17 cellular contexts compared by ENCODE assay signal in the genomic region with DNA sequence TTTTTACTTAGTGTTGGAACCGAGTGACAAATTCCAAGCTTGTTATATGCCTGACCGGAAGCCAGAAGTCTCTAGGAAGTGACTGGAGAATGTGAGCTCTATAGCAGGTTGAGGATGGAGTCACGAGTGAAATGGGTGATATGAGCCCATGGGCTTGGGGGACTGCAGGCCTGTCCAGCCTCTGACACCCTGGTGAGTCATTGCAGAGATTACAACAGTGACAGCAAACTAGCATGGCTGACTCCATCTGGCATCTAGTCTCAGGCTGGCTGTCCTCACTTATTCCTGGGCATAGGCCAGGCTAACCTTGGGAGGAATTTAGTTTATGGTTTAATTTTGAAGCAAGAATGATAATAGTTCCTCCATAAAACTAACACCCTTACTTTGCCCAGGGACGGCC. TPM values are rescaled to one million over a fixed set of nuclear protein-coding genes. Genes with fewer than 3 reads are reported as not detected.
DNase-seq lines count a peak whose midpoint lies in the region; FAIRE-seq and TF ChIP-seq lines count a peak whose summit lies in the region.
"Not testable (repeated sequence)": the region's sequence is repeated elsewhere in the genome, so short reads cannot be mapped to it uniquely, and the experiment has no call there.
"Had no signal": no experiment of that assay in that cellular context is flagged by ENCODE, and none has a peak within 500 bp of the region (broad histone marks: within the 10 kb centered on the region; RNA-seq: fewer than 3 reads in every experiment).

No MANE protein-coding gene starts in this region.

- H3K9me3 ChIP-seq in GM23248 (ENCODE audit: low read depth): not testable (repeated sequence)

- not testable (repeated sequence) for H3K79me2 ChIP-seq in GM23248 (ENCODE audit: insufficient read depth)

- not testable (repeated sequence) for H3K36me3 ChIP-seq in GM23248 (ENCODE audit: low read depth); bronchial epithelial cell (ENCODE audit: control insufficient read depth, insufficient read depth, low read length)

- not testable (repeated sequence) for H4K20me1 ChIP-seq in GM23248 (ENCODE audit: insufficient read depth)

- not testable (repeated sequence) for H3K4me3 ChIP-seq in AG09309 (ENCODE audit: control insufficient read depth, low read depth, low read length); GM23248; bronchial epithelial cell (ENCODE audit: low read depth, low read length)

- peaks cover 43% of the 10 kb centered on the region for H3K4me1 ChIP-seq in GM23248 (ENCODE audit: insufficient read depth)

- peak overlapping the region; percentile 47 for H3K4me2 ChIP-seq in GM23248 (ENCODE audit: unreplicated experiment)

- H2AFZ ChIP-seq in GM23248: not testable (repeated sequence)

- not testable (repeated sequence) for H3K9me2 ChIP-seq in GM23248 (ENCODE audit: insufficient read depth)

- TF ChIP-seq CTCF in AG09309 (IDR thresholded peaks at IDR 0.05; ENCODE audit: control insufficient read depth, insufficient read depth, low read depth, low read length, missing control alignments); bronchial epithelial cell (IDR thresholded peaks at IDR 0.05; ENCODE audit: insufficient read depth, low read length, severe bottlenecking): not testable (repeated sequence)

- 1% methylated on average over 4 of the region's 4 CpGs for WGBS in GM23248 (ENCODE audit: low coverage in 1 of 2, low lambda C conversion rate in 2 of 2, missing lambda C conversion rate in 2 of 2), 2 experiments

- DNase-seq in AG09309 (ENCODE audit: low read depth) (peak; percentile 34), GM23248 (peak; percentile 91), M059J (ENCODE audit: low read depth) (peak; percentile 96), T1000 (lab: John Stamatoyannopoulos, UW) (peak; percentile 57), bronchial epithelial cell (ENCODE audit: low read depth) (peak; percentile 81), fibroblast of peridontal ligament (ENCODE audit: extremely low read depth) (peak; percentile 55), kidney tubule cell (ENCODE audit: low spot score) (peak; percentile 87), urothelium cell line (ENCODE audit: low spot score) (peak; percentile 31)

- not testable (repeated sequence) for FAIRE-seq in bronchial epithelial cell (lab: Jason Lieb, UNC); urothelium cell line (lab: Jason Lieb, UNC)

- peak overlapping the region; percentile 88 for H3K27ac ChIP-seq in GM23248

- H3K27me3 ChIP-seq in GM23248 (replicated peaks; ENCODE audit: insufficient read depth); bronchial epithelial cell (ENCODE audit: control insufficient read depth, insufficient read depth, low read length): not testable (repeated sequence)

- in situ Hi-C loops in GM23248 (cut with MboI): loop anchor here (25.0 kb wide), 1 partner anchor 291 kb away; no protein-coding TSS in a partner anchor

- peaks cover 41% of the 10 kb centered on the region for H3F3A ChIP-seq in GM23248 (ENCODE audit: insufficient read depth)

- peak overlapping the region; percentile 42; the same call in 1 of the 2 replicates for H3K9ac ChIP-seq in GM23248

RNA-seq across cellular contexts. Expression of a gene that starts 4.6 kb away (rescaled TPM):
- total RNA-seq in GM23248 (2014; rRNA removed; shearing (Covaris generic)): 0.76 and 0.89 TPM in 2 replicates
- polyA plus RNA-seq in GM23248 (2016; fragmentation: Nextera tagmentation; extraction: Ambion mirVana): 4.3 and 5.7 TPM in 2 replicates
- 0.34 and 1.1 TPM in 2 replicates for total RNA-seq in M059J (2014; rRNA removed; shearing (Covaris generic))
- not detected in 2 replicates for total RNA-seq in bronchial epithelial cell
- total RNA-seq: activated CD8-positive, alpha-beta memory T cell treated with anti-CD3 and anti-CD28 coated beads, Interleukin-2, amount 10 ng/mL, durations not matched to agents 7 days and 5 days; CD8-positive, alpha-beta T cell; colonic mucosa; esophagus mucosa; lung; neural crest cell; right cardiac atrium; transverse colon had no signal
- polyA plus RNA-seq: IgD-negative memory B cell, lung, right cardiac atrium had no signal

RNA-seq across cellular contexts. Expression of a gene that starts 51.6 kb away (rescaled TPM):
- total RNA-seq in GM23248 (2014; rRNA removed; shearing (Covaris generic)): not detected in 2 replicates
- polyA plus RNA-seq in GM23248 (2016; fragmentation: Nextera tagmentation; extraction: Ambion mirVana): 0.36 and 0.85 TPM in 2 replicates
- 0.49 and 0.69 TPM in 2 replicates for total RNA-seq in M059J (2014; rRNA removed; shearing (Covaris generic))
- total RNA-seq in bronchial epithelial cell: not detected in 2 replicates
- total RNA-seq: activated CD8-positive, alpha-beta memory T cell treated with anti-CD3 and anti-CD28 coated beads, Interleukin-2, amount 10 ng/mL, durations not matched to agents 7 days and 5 days; CD8-positive, alpha-beta T cell; colonic mucosa; esophagus mucosa; lung; neural crest cell; right cardiac atrium; transverse colon had no signal
- polyA plus RNA-seq: IgD-negative memory B cell, lung, right cardiac atrium had no signal

Comparison
In these comparisons a context has a peak if more than half of its experiments do, and no peak if none do; other contexts are left out.
1. DNase-seq: peak in every context shown above with its lines; median percentile 96 in M059J; 91 in GM23248; 87 in kidney tubule cell; 81 in bronchial epithelial cell; 57 in T1000; 55 in fibroblast of peridontal ligament; 34 in AG09309; 31 in urothelium cell line.